In genomic region chr19:9342610-9343304, GRCh38 we compare ENCODE assay signal across 2 cellular contexts.
A peak's percentile ranks its signal among the peaks of the same experiment; 100 is the strongest.
TF ChIP-seq lines count a peak whose summit lies in the region.

No MANE protein-coding gene starts in this region.

TF ChIP-seq in HCT116, 20 proteins besides CTCF, POLR2A, EP300 and RAD21:
- TF ChIP-seq ZNF274 (IDR thresholded peaks at IDR 0.05; ENCODE audit: low read depth, low read length) (peak; percentile 98), FOSL1 (IDR thresholded peaks at IDR 0.05; ENCODE audit: low read depth) (no peak)

TF ChIP-seq in GM12878, 131 proteins besides CTCF, POLR2A, EP300 and RAD21:
- TF ChIP-seq EED (IDR thresholded peaks at IDR 0.05; ENCODE audit: low read depth) (no peak), SMC3 (IDR thresholded peaks at IDR 0.05; ENCODE audit: borderline replicate concordance, low read length) (no peak), NR2C2 (IDR thresholded peaks at IDR 0.05; ENCODE audit: borderline replicate concordance, control insufficient read depth, insufficient read length, low read depth) (no peak), KDM1A (IDR thresholded peaks at IDR 0.05; ENCODE audit: borderline replicate concordance) (no peak), SRF (IDR thresholded peaks at IDR 0.05; ENCODE audit: low read depth in 2 of 2, low read length in 2 of 2) (no peak), YBX1 (IDR thresholded peaks at IDR 0.05) (no peak), CBX5 (IDR thresholded peaks at IDR 0.05; ENCODE audit: low read depth) (peak; percentile 71; the same call in 1 of the 2 replicates), EZH2 (IDR thresholded peaks at IDR 0.05; ENCODE audit: borderline replicate concordance, control insufficient read depth, low read depth, low read length) (no peak), KLF5 (IDR thresholded peaks at IDR 0.05; ENCODE audit: partially characterized antibody) (peak; percentile 79), ZNF274 (IDR thresholded peaks at IDR 0.05; ENCODE audit: insufficient read depth, insufficient read length) (peak; percentile 91)
